ENCODE assay signal across 1 cellular context in genomic region chr17:8222630-8223355, GRCh38.
A peak's percentile ranks its signal among the peaks of the same experiment; 100 is the strongest.
TF ChIP-seq lines count a peak whose summit lies in the region.

No MANE protein-coding gene starts in this region.

TF ChIP-seq in GM12878, 131 proteins besides CTCF, POLR2A, EP300 and RAD21 (continued from another document):
- no peak for TF ChIP-seq ZBTB33 (IDR thresholded peaks at IDR 0.05)
- TF ChIP-seq PAX5 (IDR thresholded peaks at IDR 0.05; ENCODE audit: borderline replicate concordance, low read depth, low read length): peak; percentile 48; the same call in 1 of the 2 replicates
- TF ChIP-seq SPI1 (IDR thresholded peaks at IDR 0.05; ENCODE audit: borderline replicate concordance, insufficient read depth, low read depth, low read length): no peak
- TF ChIP-seq MEF2B (IDR thresholded peaks at IDR 0.05; ENCODE audit: partially characterized antibody, poor library complexity, severe bottlenecking): peak; percentile 5
- no peak for TF ChIP-seq MYC (IDR thresholded peaks at IDR 0.05; ENCODE audit: insufficient read depth, insufficient read length, insufficient replicate concordance, low read length, severe bottlenecking)
- no peak for TF ChIP-seq MEF2A (IDR thresholded peaks at IDR 0.05; ENCODE audit: insufficient read depth, low read depth, low read length)
- peak; percentile 89 for TF ChIP-seq IKZF1 (conservative IDR thresholded peaks at IDR 0.05)
- TF ChIP-seq MXI1 (IDR thresholded peaks at IDR 0.05; ENCODE audit: low read depth, low read length): peak; percentile 76; the same call in 1 of the 2 replicates
- no peak for TF ChIP-seq CEBPB (IDR thresholded peaks at IDR 0.05; ENCODE audit: borderline replicate concordance in 1 of 2, low read depth in 2 of 2, low read length in 2 of 2)
- no peak for TF ChIP-seq SUPT20H (IDR thresholded peaks at IDR 0.05; ENCODE audit: borderline replicate concordance, control insufficient read depth, low read depth, low read length)
- TF ChIP-seq NRF1 (conservative IDR thresholded peaks at IDR 0.05; ENCODE audit: low read depth, low read length): no peak
- TF ChIP-seq ATF3 (IDR thresholded peaks at IDR 0.05; ENCODE audit: borderline replicate concordance, extremely low read depth, low read depth, low read length): no peak
- TF ChIP-seq PBX3 (IDR thresholded peaks at IDR 0.05; ENCODE audit: insufficient replicate concordance, low read depth, low read length): no peak
- TF ChIP-seq KAT2A (conservative IDR thresholded peaks at IDR 0.05; ENCODE audit: control insufficient read depth, low read depth, low read length): no peak
- 0 out of 2 replicates have a peak, but pooled peaks have one; percentile 26 for TF ChIP-seq FOXM1 (IDR thresholded peaks at IDR 0.05; ENCODE audit: low read depth, low read length)
- TF ChIP-seq HCFC1 (IDR thresholded peaks at IDR 0.05; ENCODE audit: low read length): no peak
- no peak; the same call in 1 of the 2 replicates for TF ChIP-seq HDAC2 (IDR thresholded peaks at IDR 0.05)
- TF ChIP-seq TCF3 (IDR thresholded peaks at IDR 0.05; ENCODE audit: borderline replicate concordance, insufficient read depth, low read depth, low read length): no peak
- no peak for TF ChIP-seq ESRRA (IDR thresholded peaks at IDR 0.05; ENCODE audit: low read length)
- peak in 1 of 2 experiments; percentile 62; a peak in 1 of 4 replicates for TF ChIP-seq BHLHE40 (IDR thresholded peaks at IDR 0.05; ENCODE audit: borderline replicate concordance in 1 of 2, low read depth in 2 of 2, low read length in 1 of 2)
